Comparison of ENCODE assay signal across 8 cellular contexts in genomic region chr1:156212833-156213643, GRCh38. TPM values are rescaled to one million over a fixed set of nuclear protein-coding genes. Genes with fewer than 3 reads are reported as not detected.
A peak's percentile ranks its signal among the peaks of the same experiment; 100 is the strongest.
DNase-seq lines count a peak whose midpoint lies in the region; ATAC-seq, FAIRE-seq and TF ChIP-seq lines count a peak whose summit lies in the region.

PMF1 (plus strand) TSS chr1:156213007; CDS start chr1:156213016, 9 bp downstream.

- H3K27me3 ChIP-seq in adipocyte (replicated peaks; ENCODE audit: control insufficient read depth, insufficient read depth, low read length): no peaks in the 10 kb centered on the region
- H3K27me3 ChIP-seq in cardiac muscle cell: no peaks in the 10 kb centered on the region
- no peaks in the 10 kb centered on the region for H3K27me3 ChIP-seq in parathyroid adenoma (ENCODE audit: control insufficient read depth, insufficient read depth, low read length)
- no peaks in the 10 kb centered on the region for H3K27me3 ChIP-seq in tibial artery

- H3K27ac ChIP-seq in cardiac muscle cell (peak within 1 kb of the TSS; percentile 98), parathyroid adenoma (peak within 1 kb of the TSS; percentile 97), tibial artery (peak within 1 kb of the TSS; percentile 86 to 89)

- H3K9me3 ChIP-seq in adipocyte (ENCODE audit: control insufficient read depth, low read length): no peaks in the 10 kb centered on the region
- H3K9me3 ChIP-seq in cardiac muscle cell (ENCODE audit: low read depth): no peaks in the 10 kb centered on the region
- H3K9me3 ChIP-seq in parathyroid adenoma (ENCODE audit: control insufficient read depth, low read length): no peaks in the 10 kb centered on the region
- H3K9me3 ChIP-seq in tibial artery: no peaks in the 10 kb centered on the region

- peak; percentile 92 for ATAC-seq in HG02798 (IDR thresholded peaks at IDR 0.05; ENCODE audit: poor library complexity, unreplicated experiment)

- H3K4me2 ChIP-seq in parathyroid adenoma (ENCODE audit: low read length): peak within 1 kb of the TSS; percentile 99

- peaks cover 4% of the 10 kb centered on the region for H3K79me2 ChIP-seq in parathyroid adenoma

- H3K36me3 ChIP-seq in adipocyte (ENCODE audit: control insufficient read depth, insufficient read depth, low read length, severe bottlenecking) (peaks cover 37% of the 10 kb centered on the region), cardiac muscle cell (peaks cover 1% of the 10 kb centered on the region), parathyroid adenoma (ENCODE audit: control insufficient read depth, insufficient read depth, low read length) (no peaks in the 10 kb centered on the region), tibial artery (peaks cover 13 to 34% (median 18%) of the 10 kb centered on the region in 3 donors)

- DNase-seq in GM12891 (ENCODE audit: insufficient read length, low spot score) (peak; percentile 98), NCI-H1436 treated with DMSO at 0.1 percent for 48 hours (lab: John Stamatoyannopoulos, UW) (peak; percentile 86), T follicular helper cell (ENCODE audit: low read depth) (peak; percentile 94), adipocyte (ENCODE audit: low read depth) (peak; percentile 99), cardiac muscle cell (ENCODE audit: low read depth in 1 of 2, low spot score in 1 of 2) (peak; percentile 97), tibial artery (peak; percentile 98 to 99)

- intact Hi-C loops in tibial artery (cut with DNase I; ENCODE audit: low total_unique reads): loop anchor here (1.0 to 5.0 kb wide), 2 partner anchors 19 to 66 kb away; partner anchors contain the start of gene SLC25A44

- H3K9ac ChIP-seq in adipocyte (ENCODE audit: low read length) (peak within 1 kb of the TSS; percentile 93), parathyroid adenoma (peak within 1 kb of the TSS; percentile 53)

- H3K4me3 ChIP-seq in adipocyte (ENCODE audit: low read length): peak within 1 kb of the TSS; percentile 87
- peak within 1 kb of the TSS; percentile 48 for H3K4me3 ChIP-seq in cardiac muscle cell
- peak within 1 kb of the TSS; percentile 92 for H3K4me3 ChIP-seq in parathyroid adenoma (ENCODE audit: low read depth, low read length)
- H3K4me3 ChIP-seq in tibial artery: peak within 1 kb of the TSS; percentile 56 to 64

- peak; percentile 20 for FAIRE-seq in GM12891 (lab: Jason Lieb, UNC)

- H3K4me1 ChIP-seq in adipocyte (ENCODE audit: control insufficient read depth, insufficient read depth, low read length) (peaks cover 14% of the 10 kb centered on the region), cardiac muscle cell (ENCODE audit: low read depth) (peaks cover 4% of the 10 kb centered on the region), parathyroid adenoma (peaks cover 4% of the 10 kb centered on the region), tibial artery (peaks cover 0 to 26% (median 19%) of the 10 kb centered on the region in 4 donors)

- TF ChIP-seq CTCF in cardiac muscle cell (IDR thresholded peaks at IDR 0.05; ENCODE audit: low read depth, low read length) (no peak), parathyroid adenoma (IDR thresholded peaks at IDR 0.05) (no peak), tibial artery (IDR thresholded peaks at IDR 0.05) (no peak)

- peak; percentile 85 for TF ChIP-seq POLR2A in GM12891 (IDR thresholded peaks at IDR 0.05; ENCODE audit: low read depth, low read length)

- H2AFZ ChIP-seq in parathyroid adenoma: peak within 1 kb of the TSS; percentile 96

TF ChIP-seq in GM12891, 5 proteins besides CTCF, POLR2A, EP300 and RAD21:
- no peak; the same call in 1 of the 2 replicates for TF ChIP-seq POU2F2 (IDR thresholded peaks at IDR 0.05; ENCODE audit: low read depth, low read length)
- peak; percentile 95 for TF ChIP-seq POLR2AphosphoS5 (IDR thresholded peaks at IDR 0.05; ENCODE audit: low read depth, low read length)
- 0 out of 2 replicates have a peak, but pooled peaks have one; percentile 6 for TF ChIP-seq SPI1 (IDR thresholded peaks at IDR 0.05; ENCODE audit: low read depth, low read length)
- TF ChIP-seq PAX5 (IDR thresholded peaks at IDR 0.05; ENCODE audit: insufficient read depth, low read length, severe bottlenecking): no peak
- TF ChIP-seq TAF1 (IDR thresholded peaks at IDR 0.05; ENCODE audit: low read depth, low read length): peak; percentile 91

RNA-seq across cellular contexts. Expression of gene PMF1, which starts in this region (rescaled TPM):
- polyA plus RNA-seq in GM12891 (2012; ENCODE audit: low read depth, missing spikeins): 49.7 TPM
- 106 and 129 TPM in 2 replicates for total RNA-seq in cardiac muscle cell
- 133 and 151 TPM in 2 replicates for polyA plus RNA-seq in cardiac muscle cell

Comparison
In these comparisons a context has a peak if more than half of its experiments do, and no peak if none do; other contexts are left out.
1. Peak in every context shown above with its lines: DNase-seq, ATAC-seq, H3K4me3 ChIP-seq and H3K27ac ChIP-seq.